8 cellular contexts compared by ENCODE assay signal in the genomic region with DNA sequence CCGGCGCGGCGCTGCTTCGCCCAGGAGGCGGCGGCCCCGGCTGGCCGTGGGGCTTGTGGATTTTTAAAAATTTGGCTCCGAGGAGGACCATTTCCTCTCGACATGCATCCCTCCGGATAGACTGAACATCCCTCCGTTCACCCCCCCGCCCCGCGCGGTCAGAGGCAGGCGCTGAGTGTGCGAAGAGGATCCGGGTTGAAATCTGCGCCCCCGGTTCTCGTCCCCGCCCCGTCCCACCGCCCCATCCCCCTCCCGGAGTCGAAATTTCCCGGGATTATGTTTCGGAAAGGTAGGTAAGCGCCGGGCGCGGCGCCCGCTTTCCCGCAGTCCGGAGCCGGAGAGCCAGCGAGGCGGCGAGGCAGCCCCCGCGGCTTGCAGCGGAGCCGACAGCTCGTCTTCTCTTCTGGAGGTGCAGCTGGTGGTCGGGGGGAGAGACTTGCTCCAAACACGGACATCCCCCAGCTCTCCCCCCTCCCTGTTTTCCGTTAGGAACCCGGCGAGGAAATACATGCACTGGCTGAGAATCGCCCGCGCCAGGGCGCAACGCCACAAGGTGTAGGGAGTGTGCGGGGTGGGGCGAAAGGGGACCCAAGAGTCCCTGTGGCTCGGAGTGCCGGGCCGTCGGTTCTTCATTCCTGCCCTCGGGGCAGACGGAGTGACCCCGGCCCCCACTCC. TPM values are rescaled to one million over a fixed set of nuclear protein-coding genes. Genes with fewer than 3 reads are reported as not detected.
DNase-seq lines count a peak whose midpoint lies in the region; ATAC-seq and TF ChIP-seq lines count a peak whose summit lies in the region.

Gene PRKCE, plus strand, starts transcription at position 261 of the 675 bp plus-strand sequence.

- TF ChIP-seq CTCF in RWPE1 (conservative IDR thresholded peaks at IDR 0.05; ENCODE audit: low read depth): no peak
- no peak for TF ChIP-seq CTCF in osteoblast (IDR thresholded peaks at IDR 0.05; ENCODE audit: extremely low read depth, low read depth, low read length)

- H3K27me3 ChIP-seq in osteoblast (ENCODE audit: insufficient read depth, low read length): no peaks in the 10 kb centered on the region

- H3K36me3 ChIP-seq in osteoblast (ENCODE audit: insufficient read depth, low read length): no peaks in the 10 kb centered on the region

- CTCF ChIA-PET in RWPE1 (lab: Yijun Ruan, JAX): interaction anchor here (0.6 to 1.0 kb wide), 5 partner anchors 34 to 695 kb away, joined by 3 to 5 read pairs (median 3); no protein-coding TSS in a partner anchor

- intact Hi-C loops in Right ventricle myocardium superior (cut with DNase I): no loop called here

- peak within 1 kb of the TSS; percentile 98 for H3K4me2 ChIP-seq in osteoblast (ENCODE audit: insufficient read depth, low read length)

- no peaks in the 10 kb centered on the region for H3K9me3 Mint-ChIP-seq in activated naive CD8-positive, alpha-beta T cell (ENCODE audit: low read depth)

- DNase-seq in NCI-H748 (lab: John Stamatoyannopoulos, UW; ENCODE audit: unreplicated experiment): peak; percentile 41
- no peak for DNase-seq in NCI-H748 treated with DMSO at 0.1 percent for 48 hours (lab: John Stamatoyannopoulos, UW)
- DNase-seq in RWPE1 (ENCODE audit: low spot score): peak; percentile 62
- peak; percentile 78 for DNase-seq in Right ventricle myocardium superior
- DNase-seq in osteoblast (ENCODE audit: insufficient read length, low spot score, missing footprints): no peak
- DNase-seq in ureter (ENCODE audit: low spot score): peak; percentile 75

- no peaks in the 10 kb centered on the region for H3K36me3 Mint-ChIP-seq in activated naive CD8-positive, alpha-beta T cell

- H3K4me1 Mint-ChIP-seq in activated naive CD8-positive, alpha-beta T cell (ENCODE audit: low read depth): peaks cover 27% of the 10 kb centered on the region

- peak within 1 kb of the TSS; percentile 88 for H3K4me3 ChIP-seq in osteoblast (ENCODE audit: insufficient read depth, low read length)

- POLR2A ChIA-PET in RWPE1 (lab: Yijun Ruan, JAX; ENCODE audit: low non-redundant PET): no interaction called here

- peaks cover 14% of the 10 kb centered on the region for H3K4me1 ChIP-seq in osteoblast (ENCODE audit: insufficient read depth, low read length)

- peaks cover 22% of the 10 kb centered on the region for H4K20me1 ChIP-seq in osteoblast (ENCODE audit: insufficient read depth, low read length)

- H3K27me3 Mint-ChIP-seq in activated naive CD8-positive, alpha-beta T cell: no peaks in the 10 kb centered on the region

- peak within 1 kb of the TSS; percentile 93 for H2AFZ ChIP-seq in osteoblast (ENCODE audit: low read length)

- no peaks in the 10 kb centered on the region for H3K9me3 ChIP-seq in osteoblast (ENCODE audit: low read depth, low read length)

- peaks cover 28% of the 10 kb centered on the region for H3K79me2 ChIP-seq in osteoblast (ENCODE audit: insufficient read depth, low read length)

- peak; percentile 7 for ATAC-seq in HG02970 (IDR thresholded peaks at IDR 0.05; ENCODE audit: low FRiP score, unreplicated experiment)
- peak; percentile 20 for ATAC-seq in Right ventricle myocardium superior (ENCODE audit: poor library complexity)

- peak within 1 kb of the TSS; percentile 100 for H3K4me3 Mint-ChIP-seq in activated naive CD8-positive, alpha-beta T cell

- H3K27ac Mint-ChIP-seq in activated naive CD8-positive, alpha-beta T cell: peak within 1 kb of the TSS; percentile 99

- peak within 1 kb of the TSS; percentile 97 for H3K27ac ChIP-seq in RWPE1
- H3K27ac ChIP-seq in osteoblast (ENCODE audit: low read depth, low read length): peak within 1 kb of the TSS; percentile 73

RNA-seq across cellular contexts. Expression of gene PRKCE, which starts in this region (rescaled TPM):
- total RNA-seq in Right ventricle myocardium superior: 12.5 TPM
- total RNA-seq in osteoblast: 13.6 and 22.1 TPM in 2 replicates
- total RNA-seq in ureter: 54.3 TPM

Comparison
In these comparisons a context has a peak if more than half of its experiments do, and no peak if none do; other contexts are left out.
1. DNase-seq: peak in NCI-H748 (single experiment), RWPE1 (single experiment), Right ventricle myocardium superior (single experiment) and ureter (single experiment); none in NCI-H748 treated with DMSO at 0.1 percent for 48 hours (single experiment) and osteoblast (single experiment).